25 cellular contexts compared by ENCODE assay signal in genomic region chr9:78714591-78714990, GRCh38.
A peak's percentile ranks its signal among the peaks of the same experiment; 100 is the strongest.
DNase-seq lines count a peak whose midpoint lies in the region.
"Had no signal": no experiment of that assay in that cellular context is flagged by ENCODE, and none has a peak within 500 bp of the region (broad histone marks: within the 10 kb centered on the region; RNA-seq: fewer than 3 reads in every experiment).

No MANE protein-coding gene starts in this region.

- H3K27me3 Mint-ChIP-seq in activated CD4-positive, alpha-beta memory T cell treated with anti-CD3 and anti-CD28 coated beads for 36 hours, result no peaks in the 10 kb centered on the region
- H3K27me3 Mint-ChIP-seq: activated CD8-positive, alpha-beta memory T cell treated with anti-CD3 and anti-CD28 coated beads, Interleukin-2, amount 10 ng/mL, durations not matched to agents 7 days and 5 days; IgD-negative memory B cell had no signal

- POLR2A ChIA-PET in activated CD4-positive, alpha-beta memory T cell treated with anti-CD3 and anti-CD28 coated beads for 36 hours (lab: Charles Lee), result no interaction called here

- H3K9me3 Mint-ChIP-seq in activated CD4-positive, alpha-beta memory T cell treated with anti-CD3 and anti-CD28 coated beads for 36 hours, result no peaks in the 10 kb centered on the region
- H3K9me3 Mint-ChIP-seq: activated naive CD8-positive, alpha-beta T cell treated with anti-CD3 and anti-CD28 coated beads, Interleukin-2, amount 10 ng/mL, durations not matched to agents 7 days and 5 days; activated T-helper 17 cell treated with anti-CD3 and anti-CD28 coated beads, Interleukin-2, amount 50 U/mL, for 72 hours had no signal

- peak overlapping the region; percentile 50 for H3K9ac ChIP-seq in skeletal muscle satellite cell (ENCODE audit: low read depth, low read length)

- intact Hi-C loops in activated CD4-positive, alpha-beta memory T cell treated with anti-CD3 and anti-CD28 coated beads for 36 hours (cut with micrococcal nuclease), result no loop called here

- no peaks in the 10 kb centered on the region for H3K36me3 Mint-ChIP-seq in activated CD4-positive, alpha-beta memory T cell treated with anti-CD3 and anti-CD28 coated beads for 36 hours
- H3K36me3 Mint-ChIP-seq: activated CD8-positive, alpha-beta memory T cell treated with anti-CD3 and anti-CD28 coated beads, Interleukin-2, amount 10 ng/mL, durations not matched to agents 7 days and 5 days; activated naive CD8-positive, alpha-beta T cell treated with anti-CD3 and anti-CD28 coated beads, Interleukin-2, amount 10 ng/mL, durations not matched to agents 7 days and 5 days; immature natural killer cell; natural killer cell had no signal

- H3K4me2 ChIP-seq in skeletal muscle satellite cell (ENCODE audit: low read length), result peak overlapping the region; percentile 47

- no peak overlapping the region for H3K27ac Mint-ChIP-seq in activated CD4-positive, alpha-beta memory T cell treated with anti-CD3 and anti-CD28 coated beads for 36 hours
- H3K27ac Mint-ChIP-seq: activated CD8-positive, alpha-beta memory T cell treated with anti-CD3 and anti-CD28 coated beads, Interleukin-2, amount 10 ng/mL, durations not matched to agents 7 days and 5 days; activated naive CD8-positive, alpha-beta T cell treated with anti-CD3 and anti-CD28 coated beads, Interleukin-2, amount 10 ng/mL, durations not matched to agents 7 days and 5 days; activated T-helper 17 cell treated with anti-CD3 and anti-CD28 coated beads, Interleukin-2, amount 50 U/mL, for 72 hours; IgD-negative memory B cell; immature natural killer cell; natural killer cell had no signal

- H3K36me3 ChIP-seq in skeletal muscle satellite cell (ENCODE audit: insufficient read depth, low read length), result no peaks in the 10 kb centered on the region
- H3K36me3 ChIP-seq: SJCRH30, uterus had no signal

- peaks cover 21% of the 10 kb centered on the region for H3K4me1 ChIP-seq in skeletal muscle satellite cell (ENCODE audit: control insufficient read depth, insufficient read depth, low read length)
- H3K4me1 ChIP-seq: SJCRH30, uterus had no signal

- no peaks in the 10 kb centered on the region for H3K4me1 Mint-ChIP-seq in activated CD4-positive, alpha-beta memory T cell treated with anti-CD3 and anti-CD28 coated beads for 36 hours (ENCODE audit: low read depth)
- H3K4me1 Mint-ChIP-seq: activated CD8-positive, alpha-beta memory T cell treated with anti-CD3 and anti-CD28 coated beads, Interleukin-2, amount 10 ng/mL, durations not matched to agents 7 days and 5 days; activated naive CD8-positive, alpha-beta T cell treated with anti-CD3 and anti-CD28 coated beads, Interleukin-2, amount 10 ng/mL, durations not matched to agents 7 days and 5 days; activated T-helper 17 cell treated with anti-CD3 and anti-CD28 coated beads, Interleukin-2, amount 50 U/mL, for 72 hours; immature natural killer cell; natural killer cell had no signal

- H3K9me3 ChIP-seq in skeletal muscle satellite cell (replicated peaks; ENCODE audit: low read length), result no peaks in the 10 kb centered on the region
- H3K9me3 ChIP-seq: uterus had no signal

- H3K4me3 Mint-ChIP-seq in activated CD4-positive, alpha-beta memory T cell treated with anti-CD3 and anti-CD28 coated beads for 36 hours, result no peak overlapping the region
- H3K4me3 Mint-ChIP-seq: activated CD8-positive, alpha-beta memory T cell treated with anti-CD3 and anti-CD28 coated beads, Interleukin-2, amount 10 ng/mL, durations not matched to agents 7 days and 5 days; activated naive CD8-positive, alpha-beta T cell treated with anti-CD3 and anti-CD28 coated beads, Interleukin-2, amount 10 ng/mL, durations not matched to agents 7 days and 5 days; activated T-helper 17 cell treated with anti-CD3 and anti-CD28 coated beads, Interleukin-2, amount 50 U/mL, for 72 hours; IgD-negative memory B cell; immature natural killer cell; natural killer cell had no signal

- no peak overlapping the region for H3K4me3 ChIP-seq in skeletal muscle satellite cell (ENCODE audit: low read length)
- H3K4me3 ChIP-seq: lung, SJCRH30, uterus had no signal

- CTCF ChIA-PET in activated CD4-positive, alpha-beta memory T cell treated with anti-CD3 and anti-CD28 coated beads for 36 hours (lab: Charles Lee), result no interaction called here

- DNase-seq in Daoy (ENCODE audit: low read depth), result peak; percentile 35
- DNase-seq in NCI-H69 (lab: John Stamatoyannopoulos, UW), result peak; percentile 78
- DNase-seq in fibroblast of gingiva (ENCODE audit: low read depth), result peak; percentile 9
- no peak for DNase-seq in activated CD4-positive, alpha-beta memory T cell treated with anti-CD3 and anti-CD28 coated beads for 36 hours
- no peak for DNase-seq in RKO (ENCODE audit: low spot score)
- DNase-seq in NCI-H226, result no peak
- DNase-seq: activated CD4-positive, alpha-beta T cell treated with anti-CD3 and anti-CD28 coated beads for 1 hour; activated CD8-positive, alpha-beta memory T cell treated with anti-CD3 and anti-CD28 coated beads, Interleukin-2, amount 10 ng/mL, durations not matched to agents 7 days and 5 days; activated naive CD8-positive, alpha-beta T cell treated with anti-CD3 and anti-CD28 coated beads, Interleukin-2, amount 10 ng/mL, durations not matched to agents 7 days and 5 days; DMS 273 treated with DMSO at 0.1 percent for 48 hours; immature natural killer cell; natural killer cell; NCI-H1092; NCI-H774; PC-3; small intestine; stimulated activated CD4-positive, alpha-beta T cell treated with anti-CD3 and anti-CD28 coated beads, Interleukin-4, amount 100 ng/mL, for 24 hours; substantia nigra; T-helper 9 cell; uterus had no signal

- H3K27me3 ChIP-seq in skeletal muscle satellite cell (ENCODE audit: control insufficient read depth, insufficient read depth, low read length), result no peaks in the 10 kb centered on the region
- H3K27me3 ChIP-seq: SJCRH30, uterus had no signal

Comparison
In these comparisons a context has a peak if more than half of its experiments do, and no peak if none do; other contexts are left out.
1. DNase-seq: peak in Daoy (single experiment), NCI-H69 (single experiment) and fibroblast of gingiva (single experiment); none in activated CD4-positive, alpha-beta memory T cell treated with anti-CD3 and anti-CD28 coated beads for 36 hours (single experiment), RKO (single experiment) and NCI-H226 (single experiment).